8 cellular contexts compared by ENCODE assay signal in the genomic region with DNA sequence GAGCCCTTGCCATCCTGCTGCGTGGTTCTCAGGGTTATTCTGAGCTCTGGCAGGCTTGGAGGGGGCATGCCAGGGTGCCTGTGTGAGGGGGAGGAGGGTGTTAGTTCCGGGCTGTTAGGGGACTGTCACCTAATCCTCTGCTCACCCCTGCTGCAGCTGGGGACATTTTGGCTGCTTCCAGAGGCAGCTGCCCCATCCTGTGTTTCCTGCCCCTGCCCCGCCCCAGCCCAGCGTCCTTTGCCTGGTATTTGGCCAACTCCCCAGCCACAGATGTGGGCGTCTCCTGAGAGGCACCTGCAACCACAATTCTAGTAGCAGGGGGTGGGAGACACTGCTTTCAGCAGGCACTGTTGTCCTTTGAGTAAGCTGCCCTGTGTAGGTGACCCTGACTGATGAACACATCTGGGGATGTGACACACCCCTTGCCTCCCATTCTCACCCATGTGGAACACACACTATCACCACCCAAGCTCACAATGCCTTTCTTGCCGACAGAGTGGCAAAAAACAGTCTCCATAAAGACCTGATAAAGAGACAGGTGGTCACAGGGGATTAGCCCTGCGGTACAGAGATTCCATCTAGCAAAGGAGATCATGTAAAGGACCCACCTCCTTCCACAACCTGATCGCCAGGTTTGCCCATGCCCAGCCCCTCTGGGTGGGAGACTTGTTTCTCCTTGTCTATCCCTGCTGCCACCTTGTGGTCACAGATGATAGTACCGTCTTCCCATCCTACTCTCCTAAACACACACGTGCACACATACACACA. TPM values are rescaled to one million over a fixed set of nuclear protein-coding genes. Genes with fewer than 3 reads are reported as not detected.
A peak's percentile ranks its signal among the peaks of the same experiment; 100 is the strongest.
DNase-seq lines count a peak whose midpoint lies in the region; ATAC-seq and TF ChIP-seq lines count a peak whose summit lies in the region.

A gene (minus strand): TSS at position 48 of the 768 bp plus-strand sequence. CDS start 35 bp downstream, at position 13.

- peaks cover 40% of the 10 kb centered on the region for H3K4me1 Mint-ChIP-seq in activated CD4-positive, alpha-beta memory T cell treated with anti-CD3 and anti-CD28 coated beads, Interleukin-2, amount 10 ng/mL, durations not matched to agents 7 days and 5 days
- H3K4me1 Mint-ChIP-seq in memory B cell, result peaks cover 29% of the 10 kb centered on the region

- peak within 1 kb of the TSS; percentile 40; the same call in 1 of the 2 replicates for H3K27ac ChIP-seq in BLaER1
- H3K27ac ChIP-seq in HCT116 (ENCODE audit: low read depth, low read length), result no peak within 1 kb of the TSS; the same call in 1 of the 2 replicates
- peak within 1 kb of the TSS in 57 of 59 donors; percentile 33 to 94 (median 77) for H3K27ac ChIP-seq in dorsolateral prefrontal cortex

- TF ChIP-seq CTCF in HCT116 (IDR thresholded peaks at IDR 0.05 in 2 of 3, conservative IDR thresholded peaks at IDR 0.05 in 1 of 3; ENCODE audit: borderline replicate concordance in 1 of 3, insufficient read depth in 1 of 3, low read depth in 2 of 3, low read length in 2 of 3) (peak; percentile 67 to 81 (median 74); a peak in 5 of 6 replicates), dorsolateral prefrontal cortex (IDR thresholded peaks at IDR 0.05 in 54 of 56, conservative IDR thresholded peaks at IDR 0.05 in 2 of 56; ENCODE audit: low read depth in 1 of 56, partially characterized antibody in 56 of 56) (peak; percentile 65 to 89 (median 80))

- RAD21 ChIA-PET in HCT116 (lab: Charles Lee; ENCODE audit: low non-redundant PET in 1 of 2, low total read pairs in 2 of 2, uncharacterized antibody in 2 of 2, unreplicated experiment in 2 of 2), result interaction anchor here in 1 of 2 experiments (0.6 kb wide), 1 partner anchor 8 kb away, joined by 3 read pairs; no protein-coding TSS in a partner anchor

- H3K79me2 ChIP-seq in HCT116 (ENCODE audit: insufficient read depth, low read length), result no peaks in the 10 kb centered on the region

- intact Hi-C loops in HCT116 (cut with micrococcal nuclease) (no loop called here), dorsolateral prefrontal cortex (cut with DNase I) (loop anchor here in 1 of 2 donors (5.0 kb wide), 2 partner anchors 44 to 171 kb away; a partner anchor contains a TSS)

- H3K27me3 Mint-ChIP-seq in activated CD4-positive, alpha-beta memory T cell treated with anti-CD3 and anti-CD28 coated beads, Interleukin-2, amount 10 ng/mL, durations not matched to agents 7 days and 5 days, result peaks cover 11% of the 10 kb centered on the region
- H3K27me3 Mint-ChIP-seq in memory B cell, result peaks cover 4% of the 10 kb centered on the region

- H3K9ac ChIP-seq in BLaER1 (peak within 1 kb of the TSS; percentile 57; the same call in 1 of the 2 replicates), HCT116 (ENCODE audit: low read length) (no peak within 1 kb of the TSS)

- H3K9me3 ChIP-seq in BLaER1 (no peaks in the 10 kb centered on the region), HCT116 (ENCODE audit: control insufficient read depth in 1 of 2, insufficient read depth in 1 of 2, low read depth in 1 of 2, low read length in 2 of 2) (no peaks in the 10 kb centered on the region)

- POLR2A ChIA-PET in HCT116 (lab: Charles Lee), result interaction anchor here (1.0 kb wide), 1 partner anchor 171 kb away, joined by 3 read pairs; no protein-coding TSS in a partner anchor
- POLR2A ChIA-PET in activated CD4-positive, alpha-beta memory T cell treated with anti-CD3 and anti-CD28 coated beads, Interleukin-2, amount 10 ng/mL, durations not matched to agents 7 days and 5 days (lab: Charles Lee), result interaction anchor here (1.9 kb wide), 1 partner anchor 64 kb away, joined by 4 read pairs; a partner anchor contains a TSS

- no peak within 1 kb of the TSS for H2AFZ ChIP-seq in HCT116 (ENCODE audit: low read depth, low read length, poor library complexity, severe bottlenecking)

- H3K9me2 ChIP-seq in HCT116 (ENCODE audit: insufficient read depth), result no peaks in the 10 kb centered on the region

- no peak for TF ChIP-seq POLR2A in HCT116 (IDR thresholded peaks at IDR 0.05; ENCODE audit: borderline replicate concordance, extremely low read depth, insufficient read depth, insufficient read length)

- peak; percentile 89 for ATAC-seq in HCT116
- peak; percentile 15 for ATAC-seq in memory B cell (ENCODE audit: low read depth)
- ATAC-seq in GM18519 (IDR thresholded peaks at IDR 0.05; ENCODE audit: low FRiP score, unreplicated experiment), result no peak

- H3K9me3 Mint-ChIP-seq in activated CD4-positive, alpha-beta memory T cell treated with anti-CD3 and anti-CD28 coated beads, Interleukin-2, amount 10 ng/mL, durations not matched to agents 7 days and 5 days, result no peaks in the 10 kb centered on the region
- H3K9me3 Mint-ChIP-seq in memory B cell, result no peaks in the 10 kb centered on the region

- DNase-seq in HCT116 (ENCODE audit: low read depth, low spot score), result peak; percentile 87
- peak; percentile 15 for DNase-seq in NCI-H774 (lab: John Stamatoyannopoulos, UW)
- peak; percentile 81 for DNase-seq in activated CD4-positive, alpha-beta memory T cell treated with anti-CD3 and anti-CD28 coated beads, Interleukin-2, amount 10 ng/mL, durations not matched to agents 7 days and 5 days
- peak in 8 of 10 donors; percentile 60 to 90 (median 78) for DNase-seq in dorsolateral prefrontal cortex
- peak; percentile 67 to 70 for DNase-seq in memory B cell (ENCODE audit: low spot score in 2 of 2)
- peak; percentile 53 to 56 for DNase-seq in stimulated activated CD8-positive, alpha-beta memory T cell treated with anti-CD3 and anti-CD28 coated beads, Interleukin-15, amount 100 ng/mL, for 48 hours (ENCODE audit: low read depth in 2 of 2)

- TF ChIP-seq RAD21 in HCT116 (IDR thresholded peaks at IDR 0.05; ENCODE audit: low read depth), result peak; percentile 73

- no TSS peak for BruUV-seq in HCT116 (replicated peaks; lab: Mats Ljungman, UMichigan)

- H3K4me3 Mint-ChIP-seq in activated CD4-positive, alpha-beta memory T cell treated with anti-CD3 and anti-CD28 coated beads, Interleukin-2, amount 10 ng/mL, durations not matched to agents 7 days and 5 days, result peak within 1 kb of the TSS; percentile 2
- peak within 1 kb of the TSS; percentile 61 for H3K4me3 Mint-ChIP-seq in memory B cell

- peak within 1 kb of the TSS; percentile 83 for H3K4me2 ChIP-seq in BLaER1
- H3K4me2 ChIP-seq in HCT116 (ENCODE audit: low read length), result peak within 1 kb of the TSS; percentile 45

- H3K4me3 ChIP-seq in BLaER1 (peak within 1 kb of the TSS; percentile 45; the same call in 1 of the 2 replicates), HCT116 (replicated peaks in 1 of 2; ENCODE audit: low read depth in 1 of 2, low read length in 2 of 2) (no peak within 1 kb of the TSS), dorsolateral prefrontal cortex (peak within 1 kb of the TSS in 27 of 59 donors; percentile 1 to 64 (median 36))

- H3K36me3 Mint-ChIP-seq in activated CD4-positive, alpha-beta memory T cell treated with anti-CD3 and anti-CD28 coated beads, Interleukin-2, amount 10 ng/mL, durations not matched to agents 7 days and 5 days (ENCODE audit: low read depth), result no peaks in the 10 kb centered on the region
- no peaks in the 10 kb centered on the region for H3K36me3 Mint-ChIP-seq in memory B cell

- H3K36me3 ChIP-seq in BLaER1 (no peaks in the 10 kb centered on the region), HCT116 (ENCODE audit: control insufficient read depth in 1 of 2, insufficient read depth in 2 of 2, low read length in 2 of 2) (no peaks in the 10 kb centered on the region)

- H3K4me1 ChIP-seq in BLaER1 (peaks cover 55% of the 10 kb centered on the region), HCT116 (ENCODE audit: control insufficient read depth in 1 of 2, insufficient read depth in 2 of 2, low read length in 2 of 2) (peaks cover 10 to 14% of the 10 kb centered on the region in 2 experiments)

- peak within 1 kb of the TSS; percentile 8 for H3K27ac Mint-ChIP-seq in activated CD4-positive, alpha-beta memory T cell treated with anti-CD3 and anti-CD28 coated beads, Interleukin-2, amount 10 ng/mL, durations not matched to agents 7 days and 5 days
- H3K27ac Mint-ChIP-seq in memory B cell, result peak within 1 kb of the TSS; percentile 59

- H4K20me1 ChIP-seq in BLaER1 (no peaks in the 10 kb centered on the region), HCT116 (ENCODE audit: insufficient read depth) (no peaks in the 10 kb centered on the region)

- peaks cover 33% of the 10 kb centered on the region for H3K27me3 ChIP-seq in BLaER1
- H3K27me3 ChIP-seq in HCT116 (ENCODE audit: insufficient read depth, low read length), result no peaks in the 10 kb centered on the region
- H3K27me3 ChIP-seq in dorsolateral prefrontal cortex, result no peaks in the 10 kb centered on the region

- CTCF ChIA-PET in HCT116 (lab: Charles Lee), result interaction anchor here (0.7 to 2.1 kb wide), 9 partner anchors 10 to 338 kb away, joined by 3 to 12 read pairs (median 5); a partner anchor contains a TSS
- CTCF ChIA-PET in activated CD4-positive, alpha-beta memory T cell treated with anti-CD3 and anti-CD28 coated beads, Interleukin-2, amount 10 ng/mL, durations not matched to agents 7 days and 5 days (lab: Charles Lee), result interaction anchor here (0.6 to 1.8 kb wide), 17 partner anchors 11 to 336 kb away, joined by 3 to 10 read pairs (median 3); a partner anchor contains a TSS

TF ChIP-seq in HCT116, 20 proteins besides CTCF, POLR2A, EP300 and RAD21:
- no peak for TF ChIP-seq YY1 (IDR thresholded peaks at IDR 0.05; ENCODE audit: extremely low read depth, insufficient replicate concordance, low read depth, low read length)
- TF ChIP-seq, protein P1, sequence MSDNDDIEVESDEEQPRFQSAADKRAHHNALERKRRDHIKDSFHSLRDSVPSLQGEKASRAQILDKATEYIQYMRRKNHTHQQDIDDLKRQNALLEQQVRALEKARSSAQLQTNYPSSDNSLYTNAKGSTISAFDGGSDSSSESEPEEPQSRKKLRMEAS (IDR thresholded peaks at IDR 0.05), result peak; percentile 76
- no peak for TF ChIP-seq SRF (IDR thresholded peaks at IDR 0.05; ENCODE audit: low read depth)
- 0 out of 2 replicates have a peak, but pooled peaks have one; percentile 20 for TF ChIP-seq SIN3A (IDR thresholded peaks at IDR 0.05; ENCODE audit: low read depth)
- TF ChIP-seq POLR2AphosphoS5 (IDR thresholded peaks at IDR 0.05; ENCODE audit: low read depth, low read length), result 0 out of 2 replicates have a peak, but pooled peaks have one; percentile 12
- TF ChIP-seq CEBPB (IDR thresholded peaks at IDR 0.05; ENCODE audit: low read depth), result no peak
- TF ChIP-seq, protein P2, sequence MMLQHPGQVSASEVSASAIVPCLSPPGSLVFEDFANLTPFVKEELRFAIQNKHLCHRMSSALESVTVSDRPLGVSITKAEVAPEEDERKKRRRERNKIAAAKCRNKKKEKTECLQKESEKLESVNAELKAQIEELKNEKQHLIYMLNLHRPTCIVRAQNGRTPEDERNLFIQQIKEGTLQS (IDR thresholded peaks at IDR 0.05), result no peak
- TF ChIP-seq TCF7L2 (IDR thresholded peaks at IDR 0.05; ENCODE audit: borderline replicate concordance, extremely low read depth, insufficient read depth, insufficient read length), result peak; percentile 41
TF ChIP-seq in HCT116: peak in this region for 4.

RNA-seq across cellular contexts. Expression of the gene that starts here (rescaled TPM):
- total RNA-seq in HCT116 (2021; ENCODE audit: unreplicated experiment) (0.30 TPM), dorsolateral prefrontal cortex (1 to 10 TPM in 67 of 120 experiments, under 1 TPM in 52, not detected in 1; 0.34 to 4.3 (median 1.1) TPM)
- polyA plus RNA-seq in HCT116 (2012), result 0.30 and 0.36 TPM in 2 replicates
- under 1 TPM; 0.33 to 0.43 TPM for total RNA-seq in activated CD4-positive, alpha-beta memory T cell treated with anti-CD3 and anti-CD28 coated beads, Interleukin-2, amount 10 ng/mL, durations not matched to agents 7 days and 5 days

Comparison
In these comparisons a context has a peak if more than half of its experiments do, and no peak if none do; other contexts are left out.
1. Peak in DNase-seq, ATAC-seq and H3K4me2 ChIP-seq in HCT116; RNA of the gene not detected or under 1 TPM.
2. Peak in DNase-seq in activated CD4-positive, alpha-beta memory T cell treated with anti-CD3 and anti-CD28 coated beads, Interleukin-2, amount 10 ng/mL, durations not matched to agents 7 days and 5 days; RNA of the gene not detected or under 1 TPM.
3. DNase-seq: peak in every context shown above with its lines; median percentile 87 in HCT116; 81 in activated CD4-positive, alpha-beta memory T cell treated with anti-CD3 and anti-CD28 coated beads, Interleukin-2, amount 10 ng/mL, durations not matched to agents 7 days and 5 days; 78 in dorsolateral prefrontal cortex; 68 in memory B cell; 54 in stimulated activated CD8-positive, alpha-beta memory T cell treated with anti-CD3 and anti-CD28 coated beads, Interleukin-15, amount 100 ng/mL, for 48 hours; 15 in NCI-H774.